In genomic region chr3:195718477-195718984, GRCh38 we compare ENCODE assay signal across 15 cellular contexts. TPM values are rescaled to one million over a fixed set of nuclear protein-coding genes. Genes with fewer than 3 reads are reported as not detected.
"Had no signal": no experiment of that assay in that cellular context is flagged by ENCODE, and none has a peak within 500 bp of the region (broad histone marks: within the 10 kb centered on the region; RNA-seq: fewer than 3 reads in every experiment).

No MANE protein-coding gene starts in this region.

- DNase-seq: activated CD4-positive, CD25-positive, alpha-beta regulatory T cell; activated naive CD4-positive, alpha-beta T cell treated with anti-CD3 and anti-CD28 coated beads, Interleukin-2, amount 10 ng/mL, durations not matched to agents 7 days and 5 days; left ventricle myocardium inferior; mesenchymal stem cell; ovary; stimulated activated CD4-positive, alpha-beta T cell treated with anti-CD3 and anti-CD28 coated beads, Interleukin-1b, Interleukin-23, amount 100 ng/mL, for 48 hours had no signal

- H3K9me3 ChIP-seq: left ventricle myocardium inferior, ovary, thoracic aorta had no signal

- H3K9me3 Mint-ChIP-seq: natural killer cell treated with Interleukin-12 subunit alpha and Interleukin-12 subunit beta and Interleukin-15 and Interleukin-18, amount 100 ng/mL, for 72 hours; T-helper 2 cell treated with Interferon-gamma antibody and Interleukin-4, amounts not matched to agents 5 μg/mL and 100 μg/mL, for 36 hours had no signal

- H3K4me3 ChIP-seq: hepatocyte, left ventricle myocardium inferior, ovary, thoracic aorta had no signal

- H3K4me1 ChIP-seq: left ventricle myocardium inferior had no signal

- H3K4me3 Mint-ChIP-seq: activated naive CD4-positive, alpha-beta T cell treated with anti-CD3 and anti-CD28 coated beads, Interleukin-2, amount 10 ng/mL, durations not matched to agents 7 days and 5 days; natural killer cell treated with Interleukin-12 subunit alpha and Interleukin-12 subunit beta and Interleukin-15 and Interleukin-18, amount 100 ng/mL, for 72 hours; T-helper 2 cell treated with Interferon-gamma antibody and Interleukin-4, amounts not matched to agents 5 μg/mL and 100 μg/mL, for 36 hours had no signal

- H3K27me3 Mint-ChIP-seq: activated naive CD4-positive, alpha-beta T cell treated with anti-CD3 and anti-CD28 coated beads, Interleukin-2, amount 10 ng/mL, durations not matched to agents 7 days and 5 days; natural killer cell treated with Interleukin-12 subunit alpha and Interleukin-12 subunit beta and Interleukin-15 and Interleukin-18, amount 100 ng/mL, for 72 hours had no signal

- H3K27me3 ChIP-seq: hepatocyte, ovary had no signal

- FAIRE-seq: astrocyte, bronchial epithelial cell, kidney, urothelium cell line had no signal

- H3K36me3 ChIP-seq: ovary had no signal

- H2AFZ ChIP-seq: hepatocyte had no signal

- H3K79me2 ChIP-seq: hepatocyte had no signal

- H3K27ac Mint-ChIP-seq: activated naive CD4-positive, alpha-beta T cell treated with anti-CD3 and anti-CD28 coated beads, Interleukin-2, amount 10 ng/mL, durations not matched to agents 7 days and 5 days; natural killer cell treated with Interleukin-12 subunit alpha and Interleukin-12 subunit beta and Interleukin-15 and Interleukin-18, amount 100 ng/mL, for 72 hours; T-helper 2 cell treated with Interferon-gamma antibody and Interleukin-4, amounts not matched to agents 5 μg/mL and 100 μg/mL, for 36 hours had no signal

- H3K4me1 Mint-ChIP-seq: activated naive CD4-positive, alpha-beta T cell treated with anti-CD3 and anti-CD28 coated beads, Interleukin-2, amount 10 ng/mL, durations not matched to agents 7 days and 5 days had no signal

- H3K36me3 Mint-ChIP-seq: natural killer cell treated with Interleukin-12 subunit alpha and Interleukin-12 subunit beta and Interleukin-15 and Interleukin-18, amount 100 ng/mL, for 72 hours had no signal

- H3K27ac ChIP-seq: hepatocyte, left ventricle myocardium inferior, ovary, thoracic aorta had no signal

- ATAC-seq: natural killer cell treated with Interleukin-12 subunit alpha and Interleukin-12 subunit beta and Interleukin-15 and Interleukin-18, amount 100 ng/mL, for 72 hours had no signal

- H3K4me2 ChIP-seq: hepatocyte had no signal

RNA-seq across cellular contexts. Expression of gene MUC20, which starts 2.2 kb away (rescaled TPM):
- total RNA-seq: astrocyte, dermis microvascular lymphatic vessel endothelial cell had no signal
